Comparison of ENCODE assay signal across 15 cellular contexts in genomic region chr12:88934163-88934747, GRCh38.
DNase-seq lines count a peak whose midpoint lies in the region; TF ChIP-seq lines count a peak whose summit lies in the region.
"Had no signal": no experiment of that assay in that cellular context is flagged by ENCODE, and none has a peak within 500 bp of the region (broad histone marks: within the 10 kb centered on the region; RNA-seq: fewer than 3 reads in every experiment).

No MANE protein-coding gene starts in this region.

- CTCF ChIA-PET in Calu3 (lab: Charles Lee), result interaction anchor here (0.7 to 1.7 kb wide), 7 partner anchors 8 to 357 kb away, joined by 3 to 7 read pairs (median 4); no protein-coding TSS in a partner anchor

- no peaks in the 10 kb centered on the region for H3K27me3 Mint-ChIP-seq in Calu3 (ENCODE audit: unreplicated experiment)
- H3K27me3 Mint-ChIP-seq in CD14-positive monocyte (ENCODE audit: low read depth in 3 of 3), result peaks cover 0 to 3% (median 1%) of the 10 kb centered on the region in 3 donors
- H3K27me3 Mint-ChIP-seq: B cell had no signal

- DNase-seq in Calu3, result peak; percentile 16
- peak; percentile 91 for DNase-seq in LoVo (ENCODE audit: low spot score)
- DNase-seq in choroid plexus epithelial cell (ENCODE audit: low read depth), result peak; percentile 32
- peak; percentile 39 for DNase-seq in left kidney (ENCODE audit: low read depth, low spot score)
- DNase-seq in HAP-1 (ENCODE audit: low spot score in 2 of 2), result no peak
- DNase-seq in DMS 273 (lab: John Stamatoyannopoulos, UW; ENCODE audit: unreplicated experiment), result no peak
- DNase-seq in CD14-positive monocyte (ENCODE audit: low spot score), result no peak
- DNase-seq in NCI-H2029 (lab: John Stamatoyannopoulos, UW), result no peak
- DNase-seq: activated CD8-positive, alpha-beta memory T cell treated with anti-CD3 and anti-CD28 coated beads, Interleukin-2, amount 50 U/mL, for 48 hours; activated naive CD8-positive, alpha-beta T cell treated with anti-CD3 and anti-CD28 coated beads for 36 hours; DMS79; stimulated activated CD4-positive, alpha-beta T cell treated with anti-CD3 and anti-CD28 coated beads, Interleukin-4, amount 100 ng/mL, for 1 hour; upper lobe of left lung had no signal

- intact Hi-C loops in Calu3 (cut with micrococcal nuclease; ENCODE audit: unreplicated experiment) (loop anchor here (5.0 kb wide), 3 partner anchors 117 to 357 kb away; no protein-coding TSS in a partner anchor), CD14-positive monocyte (cut with micrococcal nuclease) (no loop called here)

- H3K4me1 ChIP-seq in HAP-1, result peaks cover 32% of the 10 kb centered on the region
- H3K4me1 ChIP-seq: upper lobe of left lung had no signal

- TF ChIP-seq CTCF in Calu3 (IDR thresholded peaks at IDR 0.05; ENCODE audit: unreplicated experiment), result no peak
- TF ChIP-seq CTCF in choroid plexus epithelial cell (conservative IDR thresholded peaks at IDR 0.05; ENCODE audit: low read depth, low read length), result no peak
- TF ChIP-seq CTCF in CD14-positive monocyte (IDR thresholded peaks at IDR 0.05), result no peak

- H3K4me3 ChIP-seq in choroid plexus epithelial cell (ENCODE audit: low read depth, low read length) (no peak overlapping the region), HAP-1 (no peak overlapping the region)
- H3K4me3 ChIP-seq: coronary artery, upper lobe of left lung had no signal

- no TSS peak for BruUV-seq in Calu3 (replicated peaks; lab: Mats Ljungman, UMichigan)

- peak overlapping the region; percentile 8 for H3K4me3 Mint-ChIP-seq in Calu3 (ENCODE audit: low read depth, unreplicated experiment)
- no peak overlapping the region for H3K4me3 Mint-ChIP-seq in CD14-positive monocyte
- H3K4me3 Mint-ChIP-seq: activated naive CD8-positive, alpha-beta T cell treated with anti-CD3 and anti-CD28 coated beads for 36 hours; B cell had no signal

- no peaks in the 10 kb centered on the region for H3K27me3 ChIP-seq in HAP-1 (ENCODE audit: low read depth)
- H3K27me3 ChIP-seq: upper lobe of left lung had no signal

- H3K4me1 Mint-ChIP-seq in Calu3 (ENCODE audit: low read depth, unreplicated experiment), result peaks cover 57% of the 10 kb centered on the region
- no peaks in the 10 kb centered on the region for H3K4me1 Mint-ChIP-seq in CD14-positive monocyte
- H3K4me1 Mint-ChIP-seq: activated naive CD8-positive, alpha-beta T cell treated with anti-CD3 and anti-CD28 coated beads for 36 hours; B cell had no signal

- no peaks in the 10 kb centered on the region for H3K36me3 Mint-ChIP-seq in Calu3 (ENCODE audit: insufficient read depth, unreplicated experiment)
- H3K36me3 Mint-ChIP-seq in CD14-positive monocyte, result no peaks in the 10 kb centered on the region
- H3K36me3 Mint-ChIP-seq: activated naive CD8-positive, alpha-beta T cell treated with anti-CD3 and anti-CD28 coated beads for 36 hours had no signal

- H3K27ac Mint-ChIP-seq in Calu3 (ENCODE audit: unreplicated experiment) (peak overlapping the region; percentile 71), CD14-positive monocyte (no peak overlapping the region)
- H3K27ac Mint-ChIP-seq: activated naive CD8-positive, alpha-beta T cell treated with anti-CD3 and anti-CD28 coated beads for 36 hours; B cell had no signal

- H3K9me3 Mint-ChIP-seq in Calu3 (ENCODE audit: low read depth, unreplicated experiment), result no peaks in the 10 kb centered on the region
- peaks cover 0 to 2% (median 0%) of the 10 kb centered on the region in 7 donors for H3K9me3 Mint-ChIP-seq in CD14-positive monocyte
- H3K9me3 Mint-ChIP-seq: activated naive CD8-positive, alpha-beta T cell treated with anti-CD3 and anti-CD28 coated beads for 36 hours had no signal

- in situ Hi-C loops in HAP-1 (cut with MboI; ENCODE audit: low sequenced_read_pairs), result no loop called here

- H3K36me3 ChIP-seq in HAP-1 (replicated peaks), result no peaks in the 10 kb centered on the region
- H3K36me3 ChIP-seq: upper lobe of left lung had no signal

- H3K9me3 ChIP-seq in HAP-1, result no peaks in the 10 kb centered on the region
- H3K9me3 ChIP-seq: upper lobe of left lung had no signal

Comparison
In these comparisons a context has a peak if more than half of its experiments do, and no peak if none do; other contexts are left out.
1. DNase-seq: peak in Calu3 (single experiment), LoVo (single experiment), choroid plexus epithelial cell (single experiment) and left kidney (single experiment); none in HAP-1 (0 of 2), DMS 273 (single experiment), CD14-positive monocyte (single experiment) and NCI-H2029 (single experiment).